In the genomic region with DNA sequence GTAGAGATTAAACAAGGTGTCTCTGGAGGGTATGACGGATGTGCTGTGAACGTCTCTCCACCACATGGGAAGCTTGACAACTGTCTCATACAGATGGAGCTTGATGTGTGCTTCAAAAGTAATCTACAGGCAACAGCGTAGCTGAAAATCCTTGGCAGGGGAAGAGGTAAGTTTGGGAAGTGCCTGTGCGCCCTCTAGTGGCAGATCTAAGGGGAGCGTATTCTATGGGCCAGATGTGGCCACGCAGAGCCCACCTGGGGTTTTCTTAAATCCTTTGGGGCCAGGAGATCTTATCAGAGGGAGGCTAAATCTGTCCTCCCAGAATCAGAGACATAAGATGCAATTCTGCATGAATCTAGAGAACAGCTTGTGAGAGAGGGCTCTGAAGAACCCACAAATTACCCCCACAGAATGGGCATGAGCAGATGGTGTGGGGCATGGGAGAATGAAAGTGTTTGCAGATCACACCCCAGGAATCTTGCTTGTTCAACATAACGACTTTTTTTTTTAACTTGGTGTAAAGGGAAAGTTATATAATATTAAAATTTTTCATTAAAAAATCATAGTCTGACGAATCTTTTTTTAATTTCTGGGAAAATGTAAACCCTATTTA, we compare ENCODE assay signal across 8 cellular contexts.
A peak's percentile ranks its signal among the peaks of the same experiment; 100 is the strongest.
DNase-seq lines count a peak whose midpoint lies in the region; ATAC-seq and TF ChIP-seq lines count a peak whose summit lies in the region.

No MANE protein-coding gene starts in this region.

- H3K23ac ChIP-seq in H9 (ENCODE audit: insufficient read length, low read depth, low read length) = no peak overlapping the region

- H3K4me1 ChIP-seq in H9 (ENCODE audit: insufficient read depth, low read length) (no peaks in the 10 kb centered on the region), iPS DF 6.9 (ENCODE audit: control insufficient read depth, insufficient read depth, low read length) (no peaks in the 10 kb centered on the region)

- H3K27me3 Mint-ChIP-seq in H9 (ENCODE audit: low read depth) = no peaks in the 10 kb centered on the region; the same call in 1 of the 2 replicates

- DNase-seq in GDM1 (lab: John Stamatoyannopoulos, UW) (peak; percentile 5), H9 (peak; percentile 78), NCI-H1105 treated with DMSO at 0.1 percent for 48 hours (lab: John Stamatoyannopoulos, UW) (peak; percentile 40), T1000 (lab: John Stamatoyannopoulos, UW) (peak; percentile 14), astrocyte of the hippocampus (ENCODE audit: low read depth, low spot score) (peak; percentile 74), iPS DF 6.9 (ENCODE audit: low read depth, low spot score) (peak; percentile 54)
- DNase-seq in stimulated activated CD4-positive, alpha-beta T cell treated with anti-CD3 and anti-CD28 coated beads, Interleukin-12 subunit alpha, Interleukin-12 subunit beta, amount 100 ng/mL, for 4 hours = peak; percentile 47

- no peaks in the 10 kb centered on the region for H3K36me3 ChIP-seq in iPS DF 6.9 (ENCODE audit: control insufficient read depth, insufficient read depth, low read length)

- no peaks in the 10 kb centered on the region for H3K9me3 ChIP-seq in H9 (ENCODE audit: control insufficient read depth, low read depth, low read length)
- peaks cover 2% of the 10 kb centered on the region; the same call in 1 of the 2 replicates for H3K9me3 ChIP-seq in iPS DF 6.9 (ENCODE audit: control insufficient read depth, insufficient read depth, low read length)

- H2BK20ac ChIP-seq in H9 (ENCODE audit: low read depth, low read length, poor library complexity, severe bottlenecking) = no peak overlapping the region

- H3K9ac ChIP-seq in H9 (ENCODE audit: extremely low read depth, insufficient read length, low read length) = no peak overlapping the region

- H3K4me2 ChIP-seq in H9 (ENCODE audit: insufficient read depth, insufficient read length, low read length) = no peak overlapping the region

- ATAC-seq in GM21825 (IDR thresholded peaks at IDR 0.05; ENCODE audit: unreplicated experiment) = no peak

- H3K4me1 Mint-ChIP-seq in H9 = peaks cover 2 to 6% of the 10 kb centered on the region in 2 experiments

- H3K4me3 ChIP-seq in iPS DF 6.9 (ENCODE audit: low read length) = no peak overlapping the region

- WGBS in H9 (ENCODE audit: extremely low coverage, insufficient read length, low lambda C conversion rate) = no CpG with 5 or more reads among the region's 8 CpGs
- WGBS in iPS DF 6.9 (ENCODE audit: insufficient coverage, insufficient read length) = no CpG with 5 or more reads among the region's 8 CpGs

- TF ChIP-seq CTCF in H9 (conservative IDR thresholded peaks at IDR 0.05) = peak; percentile 97

- no peak overlapping the region for H4K5ac ChIP-seq in H9 (ENCODE audit: insufficient read length, low read depth, low read length)

- no peak overlapping the region for H3K4me3 Mint-ChIP-seq in H9

- H2BK5ac ChIP-seq in H9 (ENCODE audit: insufficient read length, low read length) = no peak overlapping the region

- H4K91ac ChIP-seq in H9 (ENCODE audit: insufficient read length, low read depth, low read length) = no peak overlapping the region

- H3K27me3 ChIP-seq in H9 (ENCODE audit: insufficient read depth, low read length) (no peaks in the 10 kb centered on the region), iPS DF 6.9 (ENCODE audit: control insufficient read depth, insufficient read depth, low read length) (no peaks in the 10 kb centered on the region)

- H3K36me3 Mint-ChIP-seq in H9 (ENCODE audit: insufficient read depth in 1 of 3, low read depth in 3 of 3) = peaks cover 0 to 8% (median 2%) of the 10 kb centered on the region in 3 experiments; a peak in 3 of 7 replicates

- H2AK5ac ChIP-seq in H9 (ENCODE audit: insufficient read length, low read length) = no peak overlapping the region

- H3K27ac Mint-ChIP-seq in H9 = no peak overlapping the region

- no peak overlapping the region for H2BK15ac ChIP-seq in H9 (ENCODE audit: low read depth, low read length)

- no peak overlapping the region for H3K27ac ChIP-seq in H9 (ENCODE audit: insufficient read length, low read depth, low read length)
- no peak overlapping the region for H3K27ac ChIP-seq in iPS DF 6.9 (ENCODE audit: low read length)

- H3K4ac ChIP-seq in H9 (ENCODE audit: low read depth, low read length) = no peak overlapping the region

- H3K56ac ChIP-seq in H9 (ENCODE audit: insufficient read length, low read depth, low read length) = no peak overlapping the region

- H2AFZ ChIP-seq in H9 (ENCODE audit: low read length) = no peak overlapping the region

- H3T11ph ChIP-seq in H9 (ENCODE audit: low read length) = no peak overlapping the region

- no peaks in the 10 kb centered on the region for H3K79me1 ChIP-seq in H9 (ENCODE audit: insufficient read depth, low read depth, low read length, poor library complexity, severe bottlenecking)

- H4K8ac ChIP-seq in H9 (replicated peaks; ENCODE audit: insufficient read length, low read depth, low read length) = no peak overlapping the region

- no peaks in the 10 kb centered on the region for H3K23me2 ChIP-seq in H9 (ENCODE audit: insufficient read length, low read depth, low read length, poor library complexity, severe bottlenecking)

- no peak overlapping the region for H3K18ac ChIP-seq in H9 (ENCODE audit: insufficient read length, low read depth, low read length)

- H3K14ac ChIP-seq in H9 (ENCODE audit: insufficient read depth, low read length) = no peak overlapping the region

- H2BK12ac ChIP-seq in H9 (ENCODE audit: insufficient read length, low read depth, low read length) = no peak overlapping the region

- no peak overlapping the region for H2BK120ac ChIP-seq in H9 (ENCODE audit: low read depth, low read length, poor library complexity, severe bottlenecking)

- H4K20me1 ChIP-seq in H9 (ENCODE audit: control insufficient read depth, insufficient read depth, insufficient read length) = no peaks in the 10 kb centered on the region

- H3K79me2 ChIP-seq in H9 (ENCODE audit: insufficient read depth, low read length) = no peaks in the 10 kb centered on the region

- H3K9me3 Mint-ChIP-seq in H9 = peaks cover 6 to 8% of the 10 kb centered on the region in 2 experiments; a peak in 4 of 5 replicates

Comparison
In these comparisons a context has a peak if more than half of its experiments do, and no peak if none do; other contexts are left out.
1. DNase-seq: peak in every context shown above with its lines; median percentile 78 in H9; 74 in astrocyte of the hippocampus; 54 in iPS DF 6.9; 47 in stimulated activated CD4-positive, alpha-beta T cell treated with anti-CD3 and anti-CD28 coated beads, Interleukin-12 subunit alpha, Interleukin-12 subunit beta, amount 100 ng/mL, for 4 hours; 40 in NCI-H1105 treated with DMSO at 0.1 percent for 48 hours; 14 in T1000; 5 in GDM1.